ENCODE assay signal across 1 cellular context in the genomic region with DNA sequence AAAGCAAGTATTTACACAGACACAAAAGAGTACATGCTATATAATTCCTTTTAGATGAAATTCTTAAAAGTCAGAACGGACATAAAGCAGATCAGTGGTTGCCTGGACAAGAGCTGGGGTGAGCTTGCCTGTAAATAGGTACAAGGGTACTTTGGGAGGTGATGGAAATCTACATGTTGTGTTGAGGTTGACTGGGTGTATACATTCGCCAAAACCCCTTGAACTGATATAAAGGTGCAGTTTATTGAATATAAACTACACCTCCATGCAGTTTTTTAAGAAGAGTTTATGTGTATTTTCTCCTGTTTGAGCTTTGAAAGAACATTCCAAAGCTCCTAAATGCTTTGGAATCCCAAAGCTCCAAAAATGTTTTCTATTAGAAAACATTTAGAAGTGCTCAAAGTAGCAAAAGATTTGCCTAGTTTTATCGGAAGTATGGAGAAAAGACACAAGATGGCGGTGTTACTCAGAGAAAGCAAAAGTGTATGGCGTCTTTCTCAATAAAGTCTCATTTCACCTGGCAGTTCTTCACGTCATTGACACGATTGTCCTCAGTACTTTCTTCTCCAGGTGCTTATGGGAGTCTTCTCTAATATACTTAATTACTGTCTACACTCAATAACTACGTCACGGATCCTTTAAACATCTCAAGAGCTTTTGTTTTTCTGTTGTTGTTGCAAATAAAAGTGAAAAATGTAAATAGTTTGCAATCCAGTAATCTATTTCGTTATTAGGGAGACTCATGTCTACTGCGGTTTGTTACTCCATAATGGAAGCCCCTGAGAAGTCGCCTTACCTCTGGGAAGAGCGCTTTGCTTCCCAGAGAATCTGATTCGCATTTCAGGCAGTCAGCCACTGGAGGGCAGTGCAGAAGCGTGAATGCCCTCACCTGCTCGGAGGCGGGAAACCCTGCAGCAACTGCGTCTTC.
TF ChIP-seq lines count a peak whose summit lies in the region.

No MANE protein-coding gene starts in this region.

TF ChIP-seq in SK-N-SH, 30 proteins besides CTCF, POLR2A, EP300 and RAD21 (continued from another document):
- TF ChIP-seq GABPA (IDR thresholded peaks at IDR 0.05; ENCODE audit: low read depth) (no peak), RXRA (IDR thresholded peaks at IDR 0.05; ENCODE audit: borderline replicate concordance, low read depth) (no peak), SIN3A (IDR thresholded peaks at IDR 0.05; ENCODE audit: borderline replicate concordance, low read depth, low read length) (0 out of 2 replicates have a peak, but pooled peaks have one; percentile 53), USF2 (IDR thresholded peaks at IDR 0.05; ENCODE audit: borderline replicate concordance, low read depth, low read length) (no peak), CHD2 (IDR thresholded peaks at IDR 0.05; ENCODE audit: low read length, partially characterized antibody) (peak; percentile 63), TCF12 (IDR thresholded peaks at IDR 0.05) (no peak), FOXM1 (IDR thresholded peaks at IDR 0.05; ENCODE audit: low read depth) (no peak), USF1 (IDR thresholded peaks at IDR 0.05; ENCODE audit: borderline replicate concordance, low read depth) (no peak)
- TF ChIP-seq, protein P1, sequence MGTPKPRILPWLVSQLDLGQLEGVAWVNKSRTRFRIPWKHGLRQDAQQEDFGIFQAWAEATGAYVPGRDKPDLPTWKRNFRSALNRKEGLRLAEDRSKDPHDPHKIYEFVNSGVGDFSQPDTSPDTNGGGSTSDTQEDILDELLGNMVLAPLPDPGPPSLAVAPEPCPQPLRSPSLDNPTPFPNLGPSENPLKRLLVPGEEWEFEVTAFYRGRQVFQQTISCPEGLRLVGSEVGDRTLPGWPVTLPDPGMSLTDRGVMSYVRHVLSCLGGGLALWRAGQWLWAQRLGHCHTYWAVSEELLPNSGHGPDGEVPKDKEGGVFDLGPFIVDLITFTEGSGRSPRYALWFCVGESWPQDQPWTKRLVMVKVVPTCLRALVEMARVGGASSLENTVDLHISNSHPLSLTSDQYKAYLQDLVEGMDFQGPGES (IDR thresholded peaks at IDR 0.05; ENCODE audit: low read depth, low read length), result no peak
- TF ChIP-seq, protein P2, sequence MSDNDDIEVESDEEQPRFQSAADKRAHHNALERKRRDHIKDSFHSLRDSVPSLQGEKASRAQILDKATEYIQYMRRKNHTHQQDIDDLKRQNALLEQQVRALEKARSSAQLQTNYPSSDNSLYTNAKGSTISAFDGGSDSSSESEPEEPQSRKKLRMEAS (IDR thresholded peaks at IDR 0.05; ENCODE audit: low read depth), result peak; percentile 97
TF ChIP-seq in SK-N-SH: peak in this region for 6.
